7 cellular contexts compared by ENCODE assay signal in the genomic region with DNA sequence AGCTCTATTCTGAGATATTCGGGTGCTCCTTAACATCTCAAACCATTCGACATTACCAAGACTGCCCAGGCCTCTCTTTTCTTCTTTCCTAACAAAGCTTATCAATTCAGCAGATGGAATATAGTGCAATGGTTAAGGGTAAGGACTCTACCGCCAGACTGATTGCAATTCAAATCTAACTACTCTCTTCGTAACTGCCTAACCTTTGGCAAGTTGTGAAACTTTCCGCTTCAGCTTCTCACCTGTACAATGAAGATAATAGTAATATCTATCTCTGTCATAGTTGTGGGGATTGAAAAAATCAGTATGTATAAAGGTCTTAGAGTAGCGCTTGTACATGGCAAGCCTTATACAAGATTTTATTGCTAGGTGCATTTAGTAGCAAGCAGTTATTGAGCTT. TPM values are rescaled to one million over a fixed set of nuclear protein-coding genes. Genes with fewer than 3 reads are reported as not detected.
DNase-seq lines count a peak whose midpoint lies in the region; ATAC-seq and TF ChIP-seq lines count a peak whose summit lies in the region.

No MANE protein-coding gene starts in this region.

- ATAC-seq in HG03565 (IDR thresholded peaks at IDR 0.05; ENCODE audit: unreplicated experiment) = no peak
- no peak for ATAC-seq in GM19035 (IDR thresholded peaks at IDR 0.05; ENCODE audit: unreplicated experiment)

- peak overlapping the region; percentile 90 for H3K9ac ChIP-seq in skeletal muscle satellite cell (ENCODE audit: low read depth, low read length)

- TF ChIP-seq CTCF in foreskin fibroblast (IDR thresholded peaks at IDR 0.05; ENCODE audit: low read depth, low read length) = no peak

- H3K36me3 ChIP-seq in H7 (replicated peaks; ENCODE audit: control insufficient read depth, insufficient read depth, low read length) = no peaks in the 10 kb centered on the region
- H3K36me3 ChIP-seq in SJCRH30 = peaks cover 3% of the 10 kb centered on the region; the same call in 1 of the 2 replicates
- H3K36me3 ChIP-seq in skeletal muscle satellite cell (ENCODE audit: insufficient read depth, low read length) = peaks cover 3% of the 10 kb centered on the region

- H3K9me3 ChIP-seq in SJCRH30 (replicated peaks) (no peaks in the 10 kb centered on the region), skeletal muscle satellite cell (replicated peaks; ENCODE audit: low read length) (no peaks in the 10 kb centered on the region)

- H3K27ac ChIP-seq in SJCRH30 = no peak overlapping the region

- H3K4me3 ChIP-seq in H7 (ENCODE audit: insufficient read depth, low read depth, low read length) (peak overlapping the region; percentile 92), SJCRH30 (peak overlapping the region; percentile 99), foreskin fibroblast (ENCODE audit: low read depth in 1 of 2, low read length in 2 of 2) (peak overlapping the region; percentile 85 to 86), skeletal muscle satellite cell (ENCODE audit: low read length) (peak overlapping the region; percentile 88)

- DNase-seq in H7 (no peak), SJCRH30 (peak in 1 of 2 experiments; percentile 6), foreskin fibroblast (no peak), NK-92 (lab: John Stamatoyannopoulos, UW; ENCODE audit: unreplicated experiment) (no peak)

- H3K4me1 ChIP-seq in SJCRH30 (peaks cover 3% of the 10 kb centered on the region; the same call in 1 of the 2 replicates), skeletal muscle satellite cell (ENCODE audit: control insufficient read depth, insufficient read depth, low read length) (peaks cover 18% of the 10 kb centered on the region)

- H3K27me3 ChIP-seq in H7 (ENCODE audit: control insufficient read depth, insufficient read depth, low read length) = no peaks in the 10 kb centered on the region
- no peaks in the 10 kb centered on the region for H3K27me3 ChIP-seq in SJCRH30
- H3K27me3 ChIP-seq in skeletal muscle satellite cell (ENCODE audit: control insufficient read depth, insufficient read depth, low read length) = no peaks in the 10 kb centered on the region

- peak overlapping the region; percentile 94 for H3K4me2 ChIP-seq in skeletal muscle satellite cell (ENCODE audit: low read length)

RNA-seq across cellular contexts. Expression of a gene that starts 1.0 kb away (rescaled TPM):
- 23.7 and 26.9 TPM in 2 replicates for total RNA-seq in H7 (2014; rRNA removed; shearing (Covaris generic))
- total RNA-seq in SJCRH30 (2014; rRNA removed; shearing (Covaris generic)) = 46.4 and 52.6 TPM in 2 replicates
- total RNA-seq in skeletal muscle satellite cell (2012; rRNA removed) = 38.8 and 43.9 TPM in 2 replicates

RNA-seq across cellular contexts. Expression of a gene that starts 1.5 kb away (rescaled TPM):
- 7.2 and 11.8 TPM in 2 replicates for total RNA-seq in H7 (2014; rRNA removed; shearing (Covaris generic))
- 18.5 and 21.7 TPM in 2 replicates for total RNA-seq in SJCRH30 (2014; rRNA removed; shearing (Covaris generic))
- 24.2 and 29.7 TPM in 2 replicates for total RNA-seq in skeletal muscle satellite cell (2012; rRNA removed)
